Comparison of ENCODE assay signal across 8 cellular contexts in genomic region chr1:209207701-209208286, GRCh38.
DNase-seq lines count a peak whose midpoint lies in the region; ATAC-seq, FAIRE-seq and TF ChIP-seq lines count a peak whose summit lies in the region.

No MANE protein-coding gene starts in this region.

- H3K27me3 ChIP-seq in RWPE2 (ENCODE audit: insufficient read depth, poor library complexity, severe bottlenecking) (no peaks in the 10 kb centered on the region), testis (no peaks in the 10 kb centered on the region)

- no peak for DNase-seq in LNCaP clone FGC (ENCODE audit: low read depth)
- no peak for DNase-seq in RWPE2 (ENCODE audit: low spot score)
- DNase-seq in epithelial cell of esophagus (ENCODE audit: low read depth) = peak; percentile 77
- DNase-seq in mucosa of descending colon = peak; percentile 53 to 76 (median 73)
- DNase-seq in testis = peak; percentile 81

- H3K36me3 ChIP-seq in RWPE2 (ENCODE audit: low read depth) (no peaks in the 10 kb centered on the region), mucosa of descending colon (ENCODE audit: low read depth) (no peaks in the 10 kb centered on the region), testis (ENCODE audit: low read depth, missing control alignments) (no peaks in the 10 kb centered on the region)

- H3K9me3 ChIP-seq in RWPE2 (ENCODE audit: severe bottlenecking) (no peaks in the 10 kb centered on the region), mucosa of descending colon (no peaks in the 10 kb centered on the region), testis (no peaks in the 10 kb centered on the region)

- ATAC-seq in GM21619 (IDR thresholded peaks at IDR 0.05; ENCODE audit: unreplicated experiment) (peak; percentile 74), RWPE2 (ENCODE audit: low read depth) (peak; percentile 90), mucosa of descending colon (peak; percentile 81), GM21786 (IDR thresholded peaks at IDR 0.05; ENCODE audit: unreplicated experiment) (no peak)

- no peaks in the 10 kb centered on the region for H3K4me1 ChIP-seq in RWPE2 (ENCODE audit: insufficient read depth, poor library complexity, severe bottlenecking)
- peaks cover 11% of the 10 kb centered on the region for H3K4me1 ChIP-seq in mucosa of descending colon (ENCODE audit: low read depth)
- peaks cover 11% of the 10 kb centered on the region for H3K4me1 ChIP-seq in testis

- H3K4me3 ChIP-seq in LNCaP clone FGC (ENCODE audit: low read depth, low read length) = no peak overlapping the region
- H3K4me3 ChIP-seq in RWPE2 (ENCODE audit: severe bottlenecking) = peak overlapping the region; percentile 14
- H3K4me3 ChIP-seq in epithelial cell of esophagus (ENCODE audit: low read length) = peak overlapping the region; percentile 43
- H3K4me3 ChIP-seq in mucosa of descending colon = no peak overlapping the region
- peak overlapping the region in 1 of 2 donors; percentile 21 for H3K4me3 ChIP-seq in testis

- TF ChIP-seq POLR2A in testis (IDR thresholded peaks at IDR 0.05) = no peak

- H3K27ac ChIP-seq in RWPE2 (ENCODE audit: poor library complexity, severe bottlenecking) (no peak overlapping the region), testis (no peak overlapping the region)

- intact Hi-C loops in mucosa of descending colon (cut with DNase I, micrococcal nuclease) (loop anchor here in 1 of 2 donors (5.0 kb wide), 1 partner anchor 555 kb away; no protein-coding TSS in a partner anchor), testis (cut with DNase I; ENCODE audit: low total_unique reads) (no loop called here)

- WGBS in testis, 2 donors = 0 to 1% methylated on average over 26 to 31 of the region's 31 CpGs

- TF ChIP-seq CTCF in LNCaP clone FGC (IDR thresholded peaks at IDR 0.05; ENCODE audit: control insufficient read depth, extremely low read depth, insufficient read depth) (peak; percentile 85), RWPE2 (IDR thresholded peaks at IDR 0.05; ENCODE audit: poor library complexity, severe bottlenecking) (peak; percentile 78), epithelial cell of esophagus (IDR thresholded peaks at IDR 0.05; ENCODE audit: insufficient read depth, low read depth, low read length, missing control alignments) (peak; percentile 79), mucosa of descending colon (IDR thresholded peaks at IDR 0.05) (peak; percentile 34), testis (IDR thresholded peaks at IDR 0.05) (peak in 2 of 3 experiments; percentile 44 to 52)

- FAIRE-seq in G401.6 (lab: Jason Lieb, UNC) = peak; percentile 86

Comparison
In these comparisons a context has a peak if more than half of its experiments do, and no peak if none do; other contexts are left out.
1. DNase-seq: peak in epithelial cell of esophagus (single experiment), mucosa of descending colon (3 of 3) and testis (single experiment); none in LNCaP clone FGC (single experiment) and RWPE2 (single experiment).
2. H3K4me3 ChIP-seq: peak in RWPE2 (single experiment) and epithelial cell of esophagus (single experiment); none in LNCaP clone FGC (single experiment) and mucosa of descending colon (single experiment).
3. CTCF ChIP-seq: peak in every context shown above with its lines; median percentile 85 in LNCaP clone FGC; 79 in epithelial cell of esophagus; 78 in RWPE2; 48 in testis; 34 in mucosa of descending colon.